1 cellular context compared by ENCODE assay signal in genomic region chr5:151770383-151771258, GRCh38.
TF ChIP-seq lines count a peak whose summit lies in the region.

No MANE protein-coding gene starts in this region.

TF ChIP-seq in K562, 482 proteins besides CTCF, POLR2A, EP300 and RAD21 (continues in another document):
- peak; percentile 93 for TF ChIP-seq ERF (CRISPR knock-in tag; IDR thresholded peaks at IDR 0.05)
- TF ChIP-seq CTBP1 (IDR thresholded peaks at IDR 0.05; ENCODE audit: borderline replicate concordance) = 0 out of 2 replicates have a peak, but pooled peaks have one; percentile 45
- peak; percentile 100 for TF ChIP-seq ZFX (CRISPR knock-in tag; IDR thresholded peaks at IDR 0.05)
- peak; percentile 30; the same call in 1 of the 2 replicates for TF ChIP-seq ZNF740 (CRISPR knock-in tag; IDR thresholded peaks at IDR 0.05)
- TF ChIP-seq ZNF740 (tag; IDR thresholded peaks at IDR 0.05) = no peak
- no peak for TF ChIP-seq PRPF4 (IDR thresholded peaks at IDR 0.05; ENCODE audit: insufficient read depth, low read depth, low read length, poor library complexity, severe bottlenecking)
- no peak for TF ChIP-seq ELF4 (CRISPR knock-in tag; IDR thresholded peaks at IDR 0.05)
- TF ChIP-seq TARDBP (IDR thresholded peaks at IDR 0.05) = no peak
- TF ChIP-seq C11orf30 (IDR thresholded peaks at IDR 0.05; ENCODE audit: low read depth) = peak; percentile 80
- TF ChIP-seq CREBBP (IDR thresholded peaks at IDR 0.05; ENCODE audit: low read depth, low read length) = no peak
- no peak for TF ChIP-seq HINFP (tag; conservative IDR thresholded peaks at IDR 0.05; ENCODE audit: low read depth)
- 0 out of 2 replicates have a peak, but pooled peaks have one; percentile 23 for TF ChIP-seq ZZZ3 (IDR thresholded peaks at IDR 0.05)
- no peak for TF ChIP-seq NELFE (IDR thresholded peaks at IDR 0.05; ENCODE audit: insufficient read depth, insufficient read length)
- peak in 2 of 3 experiments; percentile 77 to 93; a peak in 3 of 6 replicates for TF ChIP-seq ZBTB11 (CRISPR knock-in tag; IDR thresholded peaks at IDR 0.05)
- no peak for TF ChIP-seq SMARCA5 (IDR thresholded peaks at IDR 0.05)
- no peak for TF ChIP-seq SMARCC2 (IDR thresholded peaks at IDR 0.05; ENCODE audit: low read depth)
- peak; percentile 80 for TF ChIP-seq SMAD4 (CRISPR knock-in tag; conservative IDR thresholded peaks at IDR 0.05)
- peak; percentile 60 for TF ChIP-seq HCFC1 (IDR thresholded peaks at IDR 0.05; ENCODE audit: low read depth, low read length)
- TF ChIP-seq KDM2B (CRISPR knock-in tag; IDR thresholded peaks at IDR 0.05) = 0 out of 2 replicates have a peak, but pooled peaks have one; percentile 6
- no peak for TF ChIP-seq ZNF124 (CRISPR knock-in tag; IDR thresholded peaks at IDR 0.05)
- TF ChIP-seq ZNF512 (tag; IDR thresholded peaks at IDR 0.05) = no peak
- peak; percentile 65; the same call in 1 of the 2 replicates for TF ChIP-seq ZBTB17 (CRISPR knock-in tag; IDR thresholded peaks at IDR 0.05)
- no peak for TF ChIP-seq TCF7 (IDR thresholded peaks at IDR 0.05; ENCODE audit: borderline replicate concordance)
- peak; percentile 87 for TF ChIP-seq BRD4 (IDR thresholded peaks at IDR 0.05)
- peak; percentile 71 for TF ChIP-seq HMGXB4 (CRISPR knock-in tag; IDR thresholded peaks at IDR 0.05)
- TF ChIP-seq ZNF699 (CRISPR knock-in tag; IDR thresholded peaks at IDR 0.05; ENCODE audit: insufficient replicate concordance) = no peak
- no peak for TF ChIP-seq CC2D1A (IDR thresholded peaks at IDR 0.05)
- TF ChIP-seq SAP30 (IDR thresholded peaks at IDR 0.05; ENCODE audit: borderline replicate concordance, insufficient read depth, low read depth, low read length, poor library complexity, severe bottlenecking) = no peak
- 0 out of 2 replicates have a peak, but pooled peaks have one; percentile 80 for TF ChIP-seq SUPT5H (IDR thresholded peaks at IDR 0.05)
- 0 out of 2 replicates have a peak, but pooled peaks have one; percentile 19 for TF ChIP-seq SRSF3 (IDR thresholded peaks at IDR 0.05; ENCODE audit: insufficient read depth, low read length)
- no peak for TF ChIP-seq DDX20 (tag; IDR thresholded peaks at IDR 0.05; ENCODE audit: low read depth)
- TF ChIP-seq ZSCAN29 (IDR thresholded peaks at IDR 0.05) = no peak
- peak; percentile 86 for TF ChIP-seq KDM5B (IDR thresholded peaks at IDR 0.05; ENCODE audit: insufficient replicate concordance, low read depth, low read length)
- TF ChIP-seq ZBTB49 (CRISPR knock-in tag; IDR thresholded peaks at IDR 0.05; ENCODE audit: borderline replicate concordance) = 0 out of 2 replicates have a peak, but pooled peaks have one; percentile 67
- no peak for TF ChIP-seq RCOR1 (IDR thresholded peaks at IDR 0.05; ENCODE audit: borderline replicate concordance in 1 of 2, low read depth in 2 of 2, low read length in 2 of 2)
- no peak for TF ChIP-seq PTTG1 (tag; IDR thresholded peaks at IDR 0.05; ENCODE audit: low read depth)
- peak; percentile 37; the same call in 1 of the 2 replicates for TF ChIP-seq ZNF449 (CRISPR knock-in tag; IDR thresholded peaks at IDR 0.05)
- TF ChIP-seq MTA3 (IDR thresholded peaks at IDR 0.05; ENCODE audit: borderline replicate concordance) = no peak
- TF ChIP-seq XRCC3 (IDR thresholded peaks at IDR 0.05) = no peak
- TF ChIP-seq SNIP1 (IDR thresholded peaks at IDR 0.05; ENCODE audit: low read depth) = no peak
- TF ChIP-seq HMGN3 (IDR thresholded peaks at IDR 0.05; ENCODE audit: borderline replicate concordance, extremely low read depth, insufficient read length, low read depth, low read length) = peak; percentile 45
- no peak for TF ChIP-seq KLF1 (tag; IDR thresholded peaks at IDR 0.05)
- TF ChIP-seq ARID3B (CRISPR knock-in tag; IDR thresholded peaks at IDR 0.05; ENCODE audit: borderline replicate concordance) = no peak
- no peak for TF ChIP-seq ZNF347 (CRISPR knock-in tag; IDR thresholded peaks at IDR 0.05; ENCODE audit: low read depth)
- TF ChIP-seq THRB (CRISPR knock-in tag; conservative IDR thresholded peaks at IDR 0.05) = no peak
- TF ChIP-seq ZNF561 (CRISPR knock-in tag; conservative IDR thresholded peaks at IDR 0.05) = no peak
- TF ChIP-seq ZNF589 (CRISPR knock-in tag; IDR thresholded peaks at IDR 0.05; ENCODE audit: low read depth) = no peak
- TF ChIP-seq ZC3H11A (IDR thresholded peaks at IDR 0.05; ENCODE audit: low read depth, low read length) = no peak
- 0 out of 2 replicates have a peak, but pooled peaks have one; percentile 62 for TF ChIP-seq FOXP4 (CRISPR knock-in tag; IDR thresholded peaks at IDR 0.05; ENCODE audit: borderline replicate concordance)
